In the genomic region with DNA sequence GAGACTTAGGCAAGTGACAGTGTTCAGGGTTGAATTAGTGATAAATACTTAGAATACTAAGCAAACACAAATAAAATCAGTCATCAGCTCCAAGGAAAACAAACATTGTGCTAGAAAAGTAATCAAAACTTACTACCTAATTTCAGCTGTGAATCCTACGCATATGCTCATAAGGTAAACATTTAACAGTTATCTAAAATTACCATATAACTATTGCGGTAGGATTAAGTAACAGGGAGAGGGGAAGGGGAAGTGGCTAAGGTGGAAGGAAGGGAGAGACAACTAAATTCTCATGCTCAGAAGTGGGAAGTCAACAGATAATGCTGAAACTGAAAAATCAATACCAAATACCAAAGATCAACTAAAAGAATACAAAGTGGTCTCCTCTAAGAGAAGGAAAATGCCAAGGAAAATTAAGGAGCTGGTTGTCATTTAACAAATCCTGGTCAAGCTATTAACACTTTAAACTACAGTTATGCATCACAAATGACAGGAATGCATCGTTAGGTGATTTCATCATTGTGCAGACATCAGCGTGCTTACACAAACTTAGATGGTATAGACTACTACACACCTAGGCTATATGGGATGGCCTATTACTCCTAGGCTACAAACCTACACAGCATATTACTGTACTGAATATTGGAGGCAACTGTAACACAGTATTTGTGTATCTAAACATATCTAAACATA, we compare ENCODE assay signal across 17 cellular contexts. TPM values are rescaled to one million over a fixed set of nuclear protein-coding genes. Genes with fewer than 3 reads are reported as not detected.
DNase-seq lines count a peak whose midpoint lies in the region; ATAC-seq and TF ChIP-seq lines count a peak whose summit lies in the region.
"Had no signal": no experiment of that assay in that cellular context is flagged by ENCODE, and none has a peak within 500 bp of the region (broad histone marks: within the 10 kb centered on the region; RNA-seq: fewer than 3 reads in every experiment).

No MANE protein-coding gene starts in this region.

- peaks cover 16% of the 10 kb centered on the region for H3K4me1 Mint-ChIP-seq in T-helper 2 cell treated with Interferon-gamma antibody and Interleukin-4, amounts not matched to agents 5 μg/mL and 100 μg/mL, for 36 hours (ENCODE audit: low read depth)
- peaks cover 19% of the 10 kb centered on the region for H3K4me1 Mint-ChIP-seq in activated CD4-positive, alpha-beta memory T cell treated with anti-CD3 and anti-CD28 coated beads, Interleukin-2, amount 10 ng/mL, durations not matched to agents 7 days and 5 days

- no peaks in the 10 kb centered on the region for H3K9me3 Mint-ChIP-seq in T-helper 2 cell treated with Interferon-gamma antibody and Interleukin-4, amounts not matched to agents 5 μg/mL and 100 μg/mL, for 36 hours
- H3K9me3 Mint-ChIP-seq in activated CD4-positive, alpha-beta memory T cell treated with anti-CD3 and anti-CD28 coated beads, Interleukin-2, amount 10 ng/mL, durations not matched to agents 7 days and 5 days: no peaks in the 10 kb centered on the region

- no peak overlapping the region for H3K27ac ChIP-seq in upper lobe of right lung

- intact Hi-C loops in upper lobe of right lung (cut with DNase I) (no loop called here), left cardiac atrium (cut with DNase I) (no loop called here)

- POLR2A ChIA-PET in activated CD4-positive, alpha-beta memory T cell treated with anti-CD3 and anti-CD28 coated beads, Interleukin-2, amount 10 ng/mL, durations not matched to agents 7 days and 5 days (lab: Charles Lee): no interaction called here

- no peaks in the 10 kb centered on the region for H3K36me3 ChIP-seq in upper lobe of right lung

- ATAC-seq in upper lobe of right lung: peak; percentile 66
- no peak for ATAC-seq in left cardiac atrium

- CTCF ChIA-PET in activated CD4-positive, alpha-beta memory T cell treated with anti-CD3 and anti-CD28 coated beads, Interleukin-2, amount 10 ng/mL, durations not matched to agents 7 days and 5 days (lab: Charles Lee): interaction anchor here (0.7 to 1.0 kb wide), 2 partner anchors 20 to 144 kb away, joined by 3 to 6 read pairs; no protein-coding TSS in a partner anchor

- peaks cover 9% of the 10 kb centered on the region for H3K36me3 Mint-ChIP-seq in T-helper 2 cell treated with Interferon-gamma antibody and Interleukin-4, amounts not matched to agents 5 μg/mL and 100 μg/mL, for 36 hours (ENCODE audit: low read depth)
- H3K36me3 Mint-ChIP-seq in activated CD4-positive, alpha-beta memory T cell treated with anti-CD3 and anti-CD28 coated beads, Interleukin-2, amount 10 ng/mL, durations not matched to agents 7 days and 5 days (ENCODE audit: low read depth): peaks cover 10% of the 10 kb centered on the region

- TF ChIP-seq CTCF in fibroblast of villous mesenchyme (IDR thresholded peaks at IDR 0.05; ENCODE audit: insufficient read depth, low read depth, low read length): no peak
- no peak for TF ChIP-seq CTCF in upper lobe of right lung (IDR thresholded peaks at IDR 0.05)

- H3K4me3 Mint-ChIP-seq in T-helper 2 cell treated with Interferon-gamma antibody and Interleukin-4, amounts not matched to agents 5 μg/mL and 100 μg/mL, for 36 hours: peak overlapping the region; percentile 53
- no peak overlapping the region for H3K4me3 Mint-ChIP-seq in activated CD4-positive, alpha-beta memory T cell treated with anti-CD3 and anti-CD28 coated beads, Interleukin-2, amount 10 ng/mL, durations not matched to agents 7 days and 5 days

- DNase-seq in T-helper 2 cell treated with Interferon-gamma antibody and Interleukin-4, amounts not matched to agents 5 μg/mL and 100 μg/mL, for 36 hours (ENCODE audit: low spot score): no peak
- DNase-seq in T-helper 2 cell (no peak), SIG-M5 treated with dmso at 0.1 percent for 504 hours (lab: John Stamatoyannopoulos, UW; ENCODE audit: unreplicated experiment) (peak; percentile 91), fibroblast of villous mesenchyme (ENCODE audit: low read depth) (peak; percentile 10), upper lobe of right lung (no peak), NCI-H187 treated with DMSO at 0.1 percent for 48 hours (lab: John Stamatoyannopoulos, UW) (no peak), left cardiac atrium (no peak)
- DNase-seq in activated CD4-positive, alpha-beta memory T cell treated with anti-CD3 and anti-CD28 coated beads, Interleukin-2, amount 10 ng/mL, durations not matched to agents 7 days and 5 days: no peak
- DNase-seq: 8988T; activated naive CD4-positive, alpha-beta T cell; heart left ventricle; NCI-H2227 treated with DMSO at 0.1 percent for 48 hours; nucleus accumbens; T-helper 9 cell had no signal

- H3K27me3 ChIP-seq in upper lobe of right lung: no peaks in the 10 kb centered on the region
- H3K27me3 ChIP-seq: heart left ventricle had no signal

- H3K27ac Mint-ChIP-seq in T-helper 2 cell treated with Interferon-gamma antibody and Interleukin-4, amounts not matched to agents 5 μg/mL and 100 μg/mL, for 36 hours: peak overlapping the region; percentile 58
- H3K27ac Mint-ChIP-seq in activated CD4-positive, alpha-beta memory T cell treated with anti-CD3 and anti-CD28 coated beads, Interleukin-2, amount 10 ng/mL, durations not matched to agents 7 days and 5 days: no peak overlapping the region

- H3K4me3 ChIP-seq in fibroblast of villous mesenchyme (ENCODE audit: low read depth, low read length) (no peak overlapping the region), upper lobe of right lung (no peak overlapping the region)
- H3K4me3 ChIP-seq: heart left ventricle, lung, skin epidermis had no signal

- H3K4me1 ChIP-seq in upper lobe of right lung: peaks cover 10% of the 10 kb centered on the region

- no peaks in the 10 kb centered on the region for H3K9me3 ChIP-seq in upper lobe of right lung
- H3K9me3 ChIP-seq: heart left ventricle had no signal

- no peaks in the 10 kb centered on the region for H3K27me3 Mint-ChIP-seq in T-helper 2 cell treated with Interferon-gamma antibody and Interleukin-4, amounts not matched to agents 5 μg/mL and 100 μg/mL, for 36 hours (ENCODE audit: low read depth)
- H3K27me3 Mint-ChIP-seq in activated CD4-positive, alpha-beta memory T cell treated with anti-CD3 and anti-CD28 coated beads, Interleukin-2, amount 10 ng/mL, durations not matched to agents 7 days and 5 days: no peaks in the 10 kb centered on the region

RNA-seq across cellular contexts. Expression of a gene that starts 20.0 kb away (rescaled TPM):
- total RNA-seq in fibroblast of villous mesenchyme (78.9 and 95.4 TPM in 2 replicates), upper lobe of right lung (72.4 TPM), left cardiac atrium (10 to 100 TPM; 28.4 to 44.0 TPM)
- 10 to 100 TPM; 35.8 to 40.1 TPM for total RNA-seq in activated CD4-positive, alpha-beta memory T cell treated with anti-CD3 and anti-CD28 coated beads, Interleukin-2, amount 10 ng/mL, durations not matched to agents 7 days and 5 days

RNA-seq across cellular contexts. Expression of a gene that starts 50.3 kb away (rescaled TPM):
- not detected in 2 replicates for total RNA-seq in fibroblast of villous mesenchyme
- not detected for total RNA-seq in upper lobe of right lung
- not detected for total RNA-seq in activated CD4-positive, alpha-beta memory T cell treated with anti-CD3 and anti-CD28 coated beads, Interleukin-2, amount 10 ng/mL, durations not matched to agents 7 days and 5 days
- total RNA-seq in left cardiac atrium: not detected
- total RNA-seq: lung, subcutaneous adipose tissue had no signal

Comparison
In these comparisons a context has a peak if more than half of its experiments do, and no peak if none do; other contexts are left out.
1. DNase-seq: peak in SIG-M5 treated with dmso at 0.1 percent for 504 hours (single experiment) and fibroblast of villous mesenchyme (single experiment); none in T-helper 2 cell treated with Interferon-gamma antibody and Interleukin-4, amounts not matched to agents 5 μg/mL and 100 μg/mL, for 36 hours (single experiment), T-helper 2 cell (0 of 5), upper lobe of right lung (single experiment), NCI-H187 treated with DMSO at 0.1 percent for 48 hours (single experiment), activated CD4-positive, alpha-beta memory T cell treated with anti-CD3 and anti-CD28 coated beads, Interleukin-2, amount 10 ng/mL, durations not matched to agents 7 days and 5 days (single experiment) and left cardiac atrium (single experiment).